ENCODE assay signal across 8 cellular contexts in genomic region chr1:8423702-8424538, GRCh38.
DNase-seq lines count a peak whose midpoint lies in the region; ATAC-seq, FAIRE-seq and TF ChIP-seq lines count a peak whose summit lies in the region.

No MANE protein-coding gene starts in this region.

- FAIRE-seq in endothelial cell of umbilical vein (lab: Jason Lieb, UNC), result peak; percentile 59

- no TSS peak for BruUV-seq in endothelial cell of umbilical vein (replicated peaks; lab: Mats Ljungman, UMichigan)

- peak overlapping the region; percentile 72 for H3K27ac ChIP-seq in endothelial cell of umbilical vein (ENCODE audit: insufficient read depth, low read depth, low read length)

- no peak for TF ChIP-seq CTCF in AG10803 (conservative IDR thresholded peaks at IDR 0.05; ENCODE audit: low read length)
- TF ChIP-seq CTCF in endothelial cell of umbilical vein (IDR thresholded peaks at IDR 0.05; ENCODE audit: extremely low read depth in 1 of 2, insufficient read depth in 1 of 2, low read depth in 1 of 2, low read length in 2 of 2), result no peak
- TF ChIP-seq CTCF in mucosa of descending colon (IDR thresholded peaks at IDR 0.05), result peak; percentile 14

- H3K9ac ChIP-seq in endothelial cell of umbilical vein (replicated peaks; ENCODE audit: extremely low read depth, insufficient read depth, low read length), result peak overlapping the region; percentile 81

- CTCF ChIA-PET in endothelial cell of umbilical vein (lab: Charles Lee), result interaction anchor here (0.9 to 2.5 kb wide), 4 partner anchors 12 to 40 kb away, joined by 3 to 12 read pairs (median 4); no protein-coding TSS in a partner anchor

- no peaks in the 10 kb centered on the region for H4K20me1 ChIP-seq in endothelial cell of umbilical vein (replicated peaks; ENCODE audit: control insufficient read depth, extremely low read depth, insufficient read depth, low read length)

- H3K4me3 ChIP-seq in AG10803 (ENCODE audit: low read length) (peak overlapping the region; percentile 83), endothelial cell of umbilical vein (replicated peaks in 1 of 3; ENCODE audit: insufficient read depth in 1 of 3, low read depth in 1 of 3, low read length in 3 of 3) (peak overlapping the region; percentile 72 to 90 (median 87)), mucosa of descending colon (peak overlapping the region; percentile 83)

- H3K79me2 ChIP-seq in endothelial cell of umbilical vein (ENCODE audit: control insufficient read depth, insufficient read depth, low read length), result peaks cover 41% of the 10 kb centered on the region

- no peaks in the 10 kb centered on the region for H3K27me3 Mint-ChIP-seq in stimulated activated naive B cell treated with anti-CD40 and anti-IgM and Interleukin-4, amounts not matched to agents 10 μg/mL and 1 μg/mL and 100 μg/mL, for 72 hours

- no peaks in the 10 kb centered on the region for H3K9me1 ChIP-seq in endothelial cell of umbilical vein (replicated peaks; ENCODE audit: control insufficient read depth, extremely low read depth, insufficient read depth, low read length)

- TF ChIP-seq POLR2A in endothelial cell of umbilical vein (IDR thresholded peaks at IDR 0.05; ENCODE audit: low read depth, low read length), result no peak

- peaks cover 25 to 27% of the 10 kb centered on the region in 2 donors for H3K36me3 Mint-ChIP-seq in stimulated activated naive B cell treated with anti-CD40 and anti-IgM and Interleukin-4, amounts not matched to agents 10 μg/mL and 1 μg/mL and 100 μg/mL, for 72 hours

- peak overlapping the region; percentile 33 for H2AFZ ChIP-seq in endothelial cell of umbilical vein (ENCODE audit: low read depth, low read length)

- no peaks in the 10 kb centered on the region for H3K27me3 ChIP-seq in endothelial cell of umbilical vein (ENCODE audit: control insufficient read depth in 2 of 2, insufficient read depth in 2 of 2, low read length in 2 of 2)

- H3K27ac Mint-ChIP-seq in stimulated activated naive B cell treated with anti-CD40 and anti-IgM and Interleukin-4, amounts not matched to agents 10 μg/mL and 1 μg/mL and 100 μg/mL, for 72 hours, result peak overlapping the region; percentile 99

- intact Hi-C loops in endothelial cell of umbilical vein (cut with micrococcal nuclease) (loop anchor here (1.0 to 10.0 kb wide), 5 partner anchors 32 to 431 kb away; no protein-coding TSS in a partner anchor), mucosa of descending colon (cut with DNase I, micrococcal nuclease) (no loop called here)

- DNase-seq in AG10803 (ENCODE audit: low read depth) (peak; percentile 46), NCI-H526 (lab: John Stamatoyannopoulos, UW) (peak; percentile 66 to 84), endothelial cell of umbilical vein (ENCODE audit: low read depth, low spot score) (peak; percentile 75), mucosa of descending colon (peak; percentile 65 to 76 (median 73)), cortex of kidney (lab: John Stamatoyannopoulos, UW) (no peak)
- peak in 2 of 3 experiments; percentile 41 to 52 for DNase-seq in activated CD8-positive, alpha-beta memory T cell treated with anti-CD3 and anti-CD28 coated beads for 48 hours (ENCODE audit: low read depth in 2 of 3, low spot score in 2 of 3)
- peak; percentile 59 for DNase-seq in stimulated activated naive B cell treated with anti-CD40 and anti-IgM and Interleukin-4, amounts not matched to agents 10 μg/mL and 1 μg/mL and 100 μg/mL, for 72 hours

- H3K4me3 Mint-ChIP-seq in stimulated activated naive B cell treated with anti-CD40 and anti-IgM and Interleukin-4, amounts not matched to agents 10 μg/mL and 1 μg/mL and 100 μg/mL, for 72 hours, result peak overlapping the region; percentile 92 to 96

- H3K9me3 ChIP-seq in endothelial cell of umbilical vein (replicated peaks; ENCODE audit: control insufficient read depth, insufficient read depth, low read length) (no peaks in the 10 kb centered on the region), mucosa of descending colon (no peaks in the 10 kb centered on the region)

- H3K9me3 Mint-ChIP-seq in stimulated activated naive B cell treated with anti-CD40 and anti-IgM and Interleukin-4, amounts not matched to agents 10 μg/mL and 1 μg/mL and 100 μg/mL, for 72 hours, result peaks cover 5 to 6% of the 10 kb centered on the region in 2 donors

- H3K4me1 Mint-ChIP-seq in stimulated activated naive B cell treated with anti-CD40 and anti-IgM and Interleukin-4, amounts not matched to agents 10 μg/mL and 1 μg/mL and 100 μg/mL, for 72 hours, result peaks cover 35 to 47% of the 10 kb centered on the region in 2 donors

- peak overlapping the region; percentile 60 for H3K4me2 ChIP-seq in endothelial cell of umbilical vein (ENCODE audit: insufficient read depth, low read length)

- peak; percentile 42 for ATAC-seq in GM21528 (IDR thresholded peaks at IDR 0.05; ENCODE audit: low FRiP score, unreplicated experiment)
- ATAC-seq in mucosa of descending colon, result peak; percentile 57
- ATAC-seq in stimulated activated naive B cell treated with anti-CD40 and anti-IgM and Interleukin-4, amounts not matched to agents 10 μg/mL and 1 μg/mL and 100 μg/mL, for 72 hours (replicated peaks), result peak; percentile 54 to 61

- dilution Hi-C loops in endothelial cell of umbilical vein (cut with MboI; ENCODE audit: extremely low pct_ligation_motif_present, low sequenced_read_pairs), result no loop called here

- H3K4me1 ChIP-seq in endothelial cell of umbilical vein (ENCODE audit: control insufficient read depth, extremely low read depth, insufficient read depth, low read length) (peaks cover 23% of the 10 kb centered on the region), mucosa of descending colon (ENCODE audit: low read depth) (peaks cover 36% of the 10 kb centered on the region)

- H3K36me3 ChIP-seq in endothelial cell of umbilical vein (ENCODE audit: control insufficient read depth in 2 of 2, extremely low read depth in 1 of 2, insufficient read depth in 2 of 2, low read length in 2 of 2), result peaks cover 4 to 13% of the 10 kb centered on the region in 2 experiments
- H3K36me3 ChIP-seq in mucosa of descending colon (ENCODE audit: low read depth), result no peaks in the 10 kb centered on the region

- POLR2A ChIA-PET in endothelial cell of umbilical vein (lab: Charles Lee), result no interaction called here

TF ChIP-seq in endothelial cell of umbilical vein, 7 proteins besides CTCF, POLR2A, EP300 and RAD21:
- TF ChIP-seq POLR2AphosphoS5 (IDR thresholded peaks at IDR 0.05; ENCODE audit: insufficient read depth, low read depth, low read length), result peak; percentile 25
- TF ChIP-seq FOS (IDR thresholded peaks at IDR 0.05; ENCODE audit: borderline replicate concordance, insufficient read depth, low read length), result peak; percentile 72
- no peak for TF ChIP-seq GATA2 (IDR thresholded peaks at IDR 0.05; ENCODE audit: insufficient read depth, insufficient read length, low read depth, low read length)
- TF ChIP-seq JUN (IDR thresholded peaks at IDR 0.05; ENCODE audit: borderline replicate concordance, insufficient read depth, insufficient read length, low read depth), result peak; percentile 55
